8 cellular contexts compared by ENCODE assay signal in genomic region chr11:46936138-46937110, GRCh38. TPM values are rescaled to one million over a fixed set of nuclear protein-coding genes. Genes with fewer than 3 reads are reported as not detected.
A peak's percentile ranks its signal among the peaks of the same experiment; 100 is the strongest.
DNase-seq lines count a peak whose midpoint lies in the region; ATAC-seq, FAIRE-seq and TF ChIP-seq lines count a peak whose summit lies in the region.

CSTPP1 (plus strand) TSS chr11:46936761; CDS start chr11:46936806, 45 bp downstream.

- H3K4me1 ChIP-seq in ascending aorta: peaks cover 0 to 6% of the 10 kb centered on the region in 2 donors
- H3K4me1 ChIP-seq in right cardiac atrium (ENCODE audit: control insufficient read depth, insufficient read depth, low read length): no peaks in the 10 kb centered on the region

- ATAC-seq in HG02938 (IDR thresholded peaks at IDR 0.05; ENCODE audit: unreplicated experiment) (peak; percentile 89), right cardiac atrium (peak; percentile 94 to 97)

- H3K4me3 ChIP-seq in ascending aorta (peak within 1 kb of the TSS; percentile 71 to 91), right cardiac atrium (ENCODE audit: low read length) (peak within 1 kb of the TSS; percentile 78)

- no peak for TF ChIP-seq CTCF in GM13977 (IDR thresholded peaks at IDR 0.05; ENCODE audit: extremely low read depth, insufficient read depth, missing control alignments)
- TF ChIP-seq CTCF in ascending aorta (IDR thresholded peaks at IDR 0.05): no peak

- no peak for FAIRE-seq in urothelium cell line (lab: Jason Lieb, UNC)

- H3K4me3 Mint-ChIP-seq in T-helper 2 cell treated with Interferon-gamma antibody and Interleukin-4, amounts not matched to agents 5 μg/mL and 100 μg/mL, for 36 hours: peak within 1 kb of the TSS; percentile 95

- no peaks in the 10 kb centered on the region for H3K36me3 ChIP-seq in ascending aorta

- peaks cover 4% of the 10 kb centered on the region for H3K36me3 Mint-ChIP-seq in T-helper 2 cell treated with Interferon-gamma antibody and Interleukin-4, amounts not matched to agents 5 μg/mL and 100 μg/mL, for 36 hours (ENCODE audit: low read depth)

- peak within 1 kb of the TSS; percentile 83 for H3K27ac Mint-ChIP-seq in T-helper 2 cell treated with Interferon-gamma antibody and Interleukin-4, amounts not matched to agents 5 μg/mL and 100 μg/mL, for 36 hours

- H3K9me3 Mint-ChIP-seq in T-helper 2 cell treated with Interferon-gamma antibody and Interleukin-4, amounts not matched to agents 5 μg/mL and 100 μg/mL, for 36 hours: no peaks in the 10 kb centered on the region

- intact Hi-C loops in ascending aorta (cut with DNase I) (loop anchor here (2.0 kb wide), 2 partner anchors 18 to 278 kb away; partner anchors contain the start of genes DDB2 and LRP4), right cardiac atrium (cut with DNase I) (no loop called here)

- in situ Hi-C loops in GM13977 (cut with MboI; ENCODE audit: low pct_unique_long_range_greater_than_20kb, low sequenced_read_pairs, unreplicated experiment): no loop called here

- H3K9me3 ChIP-seq in ascending aorta (no peaks in the 10 kb centered on the region), right cardiac atrium (ENCODE audit: control insufficient read depth, low read length) (no peaks in the 10 kb centered on the region)

- H3K27me3 ChIP-seq in ascending aorta: no peaks in the 10 kb centered on the region
- H3K27me3 ChIP-seq in right cardiac atrium (ENCODE audit: control insufficient read depth, insufficient read depth): no peaks in the 10 kb centered on the region

- H3K27ac ChIP-seq in ascending aorta (peak within 1 kb of the TSS in 1 of 2 donors; percentile 44), right cardiac atrium (ENCODE audit: low read length) (peak within 1 kb of the TSS; percentile 1)

- H3K27me3 Mint-ChIP-seq in T-helper 2 cell treated with Interferon-gamma antibody and Interleukin-4, amounts not matched to agents 5 μg/mL and 100 μg/mL, for 36 hours (ENCODE audit: low read depth): peaks cover 2% of the 10 kb centered on the region

- 21% methylated on average over 41 of the region's 41 CpGs for whole genome bisulfite sequencing in right cardiac atrium

- H3K4me1 Mint-ChIP-seq in T-helper 2 cell treated with Interferon-gamma antibody and Interleukin-4, amounts not matched to agents 5 μg/mL and 100 μg/mL, for 36 hours (ENCODE audit: low read depth): peaks cover 14% of the 10 kb centered on the region

- DNase-seq in GM13977 (ENCODE audit: low spot score) (peak; percentile 96), NCI-H187 treated with DMSO at 0.1 percent for 48 hours (lab: John Stamatoyannopoulos, UW) (peak; percentile 28), ascending aorta (ENCODE audit: low spot score in 2 of 2) (peak; percentile 75 to 95), right cardiac atrium (peak; percentile 95 to 97 (median 97)), pulmonary artery endothelial cell (ENCODE audit: low read depth, low spot score) (peak; percentile 71), urothelium cell line (ENCODE audit: low spot score) (peak; percentile 96)
- peak; percentile 89 for DNase-seq in T-helper 2 cell treated with Interferon-gamma antibody and Interleukin-4, amounts not matched to agents 5 μg/mL and 100 μg/mL, for 36 hours (ENCODE audit: low spot score)

RNA-seq across cellular contexts. Expression of gene CSTPP1, which starts in this region (rescaled TPM):
- total RNA-seq in ascending aorta (16.6 TPM), right cardiac atrium (10 to 100 TPM; 12.7 to 17.5 (median 16.3) TPM), pulmonary artery endothelial cell (15.2 and 15.4 TPM in 2 replicates)
- 14.5 TPM for polyA plus RNA-seq in right cardiac atrium

Comparison
In these comparisons a context has a peak if more than half of its experiments do, and no peak if none do; other contexts are left out.
1. DNase-seq: peak in every context shown above with its lines; median percentile 97 in right cardiac atrium; 96 in GM13977; 96 in urothelium cell line; 89 in T-helper 2 cell treated with Interferon-gamma antibody and Interleukin-4, amounts not matched to agents 5 μg/mL and 100 μg/mL, for 36 hours; 85 in ascending aorta; 71 in pulmonary artery endothelial cell; 28 in NCI-H187 treated with DMSO at 0.1 percent for 48 hours.